Comparison of ENCODE assay signal across 28 cellular contexts in the genomic region with DNA sequence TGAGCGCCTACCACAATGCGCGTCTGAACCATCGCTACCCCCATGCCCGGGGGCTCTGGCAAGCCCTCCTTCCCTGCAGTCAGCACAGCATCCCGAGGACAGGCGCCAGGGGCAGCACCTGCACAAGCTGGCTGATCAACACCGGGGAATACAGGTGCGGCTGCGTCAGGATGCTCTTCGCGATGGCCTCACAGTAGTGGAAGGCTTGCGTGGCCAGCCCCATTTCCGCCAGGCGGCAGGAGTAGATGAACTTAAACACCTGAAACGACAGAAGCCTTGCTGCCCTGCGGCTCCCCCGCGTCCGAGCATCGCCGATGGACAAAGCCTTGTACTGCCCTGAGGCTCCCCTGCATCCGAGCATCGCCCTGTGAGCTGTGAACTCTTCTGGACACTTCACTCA.
"Had no signal": no experiment of that assay in that cellular context is flagged by ENCODE, and none has a peak within 500 bp of the region (broad histone marks: within the 10 kb centered on the region; RNA-seq: fewer than 3 reads in every experiment).

No MANE protein-coding gene starts in this region.

- H3K9me3 Mint-ChIP-seq: naive thymus-derived CD4-positive, alpha-beta T cell; natural killer cell; nephron; neural progenitor cell; stimulated activated effector memory CD8-positive, alpha-beta T cell treated with anti-CD3 and anti-CD28 coated beads, Interleukin-12 subunit alpha, Interleukin-12 subunit beta, amount 100 ng/mL, for 72 hours; stimulated activated naive B cell treated with anti-CD40 and anti-IgM and Interleukin-4, amounts not matched to agents 10 μg/mL and 1 μg/mL and 100 μg/mL, for 72 hours; stimulated activated naive CD8-positive, alpha-beta T cell treated with anti-CD3 and anti-CD28 coated beads, Interleukin-15, Interleukin-2, amounts not matched to agents 100 ng/mL and 50 ng/mL, for 24 hours had no signal

- H3K27me3 Mint-ChIP-seq: naive thymus-derived CD4-positive, alpha-beta T cell; progenitor cell of endocrine pancreas; stimulated activated naive B cell treated with anti-CD40 and anti-IgM and Interleukin-4, amounts not matched to agents 10 μg/mL and 1 μg/mL and 100 μg/mL, for 72 hours; stimulated activated naive CD8-positive, alpha-beta T cell treated with anti-CD3 and anti-CD28 coated beads, Interleukin-15, Interleukin-2, amounts not matched to agents 100 ng/mL and 50 ng/mL, for 24 hours had no signal

- DNase-seq: naive thymus-derived CD4-positive, alpha-beta T cell; natural killer cell; occipital lobe; ovary; psoas muscle; small intestine; stimulated activated CD4-positive, alpha-beta T cell treated with anti-CD3 and anti-CD28 coated beads, Interleukin-15, amount 100 ng/mL, for 24 hours; stimulated activated CD4-positive, alpha-beta T cell treated with anti-CD3 and anti-CD28 coated beads, Interleukin-2, amount 100 ng/mL, for 24 hours; stimulated activated CD4-positive, alpha-beta T cell treated with anti-CD3 and anti-CD28 coated beads, Interleukin-2, amount 100 ng/mL, for 48 hours; stimulated activated CD4-positive, alpha-beta T cell treated with anti-CD3 and anti-CD28 coated beads, Interleukin-4, amount 100 ng/mL, for 24 hours; stimulated activated naive B cell treated with anti-CD40 and anti-IgM and Interleukin-4, amounts not matched to agents 10 μg/mL and 1 μg/mL and 100 μg/mL, for 72 hours; stimulated activated naive CD4-positive, alpha-beta T cell treated with Interleukin-2 at 50 U/mL for 16 hours; stomach; thyroid gland; trophoblast cell; upper lobe of left lung had no signal

- ATAC-seq: naive thymus-derived CD4-positive, alpha-beta T cell; natural killer cell; psoas muscle; sciatic nerve; stimulated activated effector memory CD8-positive, alpha-beta T cell treated with anti-CD3 and anti-CD28 coated beads, Interleukin-12 subunit alpha, Interleukin-12 subunit beta, amount 100 ng/mL, for 72 hours; stimulated activated naive B cell treated with anti-CD40 and anti-IgM and Interleukin-4, amounts not matched to agents 10 μg/mL and 1 μg/mL and 100 μg/mL, for 72 hours had no signal

- H3K27ac ChIP-seq: neural progenitor cell, ovary, parathyroid adenoma, psoas muscle, right atrium auricular region, stomach, thoracic aorta, thyroid gland, tibial nerve, upper lobe of left lung, vagina had no signal

- H3K27me3 ChIP-seq: neural progenitor cell, ovary, right atrium auricular region, stomach, thyroid gland, tibial nerve, upper lobe of left lung, vagina had no signal

- H3K27ac Mint-ChIP-seq: naive thymus-derived CD4-positive, alpha-beta T cell; natural killer cell; nephron; neural progenitor cell; progenitor cell of endocrine pancreas; stimulated activated effector memory CD8-positive, alpha-beta T cell treated with anti-CD3 and anti-CD28 coated beads, Interleukin-12 subunit alpha, Interleukin-12 subunit beta, amount 100 ng/mL, for 72 hours; stimulated activated naive CD8-positive, alpha-beta T cell treated with anti-CD3 and anti-CD28 coated beads, Interleukin-15, Interleukin-2, amounts not matched to agents 100 ng/mL and 50 ng/mL, for 24 hours had no signal

- H3K79me2 ChIP-seq: parathyroid adenoma had no signal

- FAIRE-seq: small intestine, urothelium cell line had no signal

- H3K4me1 ChIP-seq: neural progenitor cell, parathyroid adenoma, psoas muscle, right atrium auricular region, thyroid gland, tibial nerve, upper lobe of left lung, vagina had no signal

- H3K4me2 ChIP-seq: neural progenitor cell had no signal

- H3K9me3 ChIP-seq: ovary, psoas muscle, right atrium auricular region, stomach, thoracic aorta, thyroid gland, tibial nerve, upper lobe of left lung, vagina had no signal

- H3K9ac ChIP-seq: neural progenitor cell, parathyroid adenoma had no signal

- H3K36me3 ChIP-seq: neural progenitor cell, ovary had no signal

- H3K4me3 ChIP-seq: neural progenitor cell, ovary, psoas muscle, right atrium auricular region, stomach, thoracic aorta, thyroid gland, tibial nerve, upper lobe of left lung, vagina had no signal

- H3K4me3 Mint-ChIP-seq: naive thymus-derived CD4-positive, alpha-beta T cell; natural killer cell; nephron; neural progenitor cell; stimulated activated effector memory CD8-positive, alpha-beta T cell treated with anti-CD3 and anti-CD28 coated beads, Interleukin-12 subunit alpha, Interleukin-12 subunit beta, amount 100 ng/mL, for 72 hours; stimulated activated naive B cell treated with anti-CD40 and anti-IgM and Interleukin-4, amounts not matched to agents 10 μg/mL and 1 μg/mL and 100 μg/mL, for 72 hours; stimulated activated naive CD8-positive, alpha-beta T cell treated with anti-CD3 and anti-CD28 coated beads, Interleukin-15, Interleukin-2, amounts not matched to agents 100 ng/mL and 50 ng/mL, for 24 hours had no signal

- H3K4me1 Mint-ChIP-seq: natural killer cell; nephron; neural progenitor cell; stimulated activated effector memory CD8-positive, alpha-beta T cell treated with anti-CD3 and anti-CD28 coated beads, Interleukin-12 subunit alpha, Interleukin-12 subunit beta, amount 100 ng/mL, for 72 hours; stimulated activated naive B cell treated with anti-CD40 and anti-IgM and Interleukin-4, amounts not matched to agents 10 μg/mL and 1 μg/mL and 100 μg/mL, for 72 hours had no signal

- H2AFZ ChIP-seq: neural progenitor cell, parathyroid adenoma had no signal
